Comparison of ENCODE assay signal across 2 cellular contexts in the genomic region with DNA sequence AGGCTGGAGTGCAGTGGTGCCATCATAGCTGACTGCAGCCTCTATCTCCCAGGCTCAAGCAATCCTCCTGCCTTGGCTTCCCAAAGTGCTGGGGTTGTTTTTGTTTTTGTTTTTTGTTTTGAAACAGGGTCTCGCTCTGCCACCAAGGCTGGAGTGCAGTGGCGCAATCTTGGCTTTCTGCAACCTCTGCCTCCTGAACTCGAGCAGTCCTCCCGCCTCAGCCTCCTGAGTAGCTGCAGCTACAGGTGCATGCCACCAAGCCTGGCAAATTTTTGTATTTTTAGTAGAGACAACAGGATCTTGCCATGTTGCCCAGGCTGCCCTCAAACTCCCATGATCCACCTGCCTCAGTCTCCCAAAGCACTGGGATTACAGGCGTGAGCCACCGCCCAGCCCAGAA.
TF ChIP-seq lines count a peak whose summit lies in the region.

No MANE protein-coding gene starts in this region.

TF ChIP-seq in A549, 52 proteins besides CTCF, POLR2A, EP300 and RAD21:
- TF ChIP-seq, protein P1, sequence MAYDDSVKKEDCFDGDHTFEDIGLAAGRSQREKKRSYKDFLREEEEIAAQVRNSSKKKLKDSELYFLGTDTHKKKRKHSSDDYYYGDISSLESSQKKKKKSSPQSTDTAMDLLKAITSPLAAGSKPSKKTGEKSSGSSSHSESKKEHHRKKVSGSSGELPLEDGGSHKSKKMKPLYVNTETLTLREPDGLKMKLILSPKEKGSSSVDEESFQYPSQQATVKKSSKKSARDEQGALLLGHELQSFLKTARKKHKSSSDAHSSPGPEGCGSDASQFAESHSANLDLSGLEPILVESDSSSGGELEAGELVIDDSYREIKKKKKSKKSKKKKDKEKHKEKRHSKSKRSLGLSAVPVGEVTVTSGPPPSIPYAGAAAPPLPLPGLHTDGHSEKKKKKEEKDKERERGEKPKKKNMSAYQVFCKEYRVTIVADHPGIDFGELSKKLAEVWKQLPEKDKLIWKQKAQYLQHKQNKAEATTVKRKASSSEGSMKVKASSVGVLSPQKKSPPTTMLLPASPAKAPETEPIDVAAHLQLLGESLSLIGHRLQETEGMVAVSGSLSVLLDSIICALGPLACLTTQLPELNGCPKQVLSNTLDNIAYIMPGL (CRISPR knock-in tag; IDR thresholded peaks at IDR 0.05; ENCODE audit: borderline replicate concordance), result no peak
- TF ChIP-seq CEBPB (IDR thresholded peaks at IDR 0.05) (no peak), ESRRA (IDR thresholded peaks at IDR 0.05; ENCODE audit: borderline replicate concordance, low read length) (no peak), SREBF2 (IDR thresholded peaks at IDR 0.05) (no peak), RARB (CRISPR knock-in tag; IDR thresholded peaks at IDR 0.05) (no peak), MAFK (IDR thresholded peaks at IDR 0.05; ENCODE audit: partially characterized antibody) (no peak), BHLHE40 (IDR thresholded peaks at IDR 0.05; ENCODE audit: low read depth, low read length) (no peak), ZSCAN20 (CRISPR knock-in tag; IDR thresholded peaks at IDR 0.05) (no peak), EHMT2 (IDR thresholded peaks at IDR 0.05; ENCODE audit: low read depth) (no peak), FOSL2 (IDR thresholded peaks at IDR 0.05) (no peak), FOSL2 (CRISPR knock-in tag; IDR thresholded peaks at IDR 0.05) (no peak), RFX5 (IDR thresholded peaks at IDR 0.05) (no peak), MYC (IDR thresholded peaks at IDR 0.05; ENCODE audit: borderline replicate concordance, low read length) (no peak)
- TF ChIP-seq, protein P2, sequence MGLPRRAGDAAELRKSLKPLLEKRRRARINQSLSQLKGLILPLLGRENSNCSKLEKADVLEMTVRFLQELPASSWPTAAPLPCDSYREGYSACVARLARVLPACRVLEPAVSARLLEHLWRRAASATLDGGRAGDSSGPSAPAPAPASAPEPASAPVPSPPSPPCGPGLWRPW (IDR thresholded peaks at IDR 0.05), result no peak
- TF ChIP-seq, protein P3, sequence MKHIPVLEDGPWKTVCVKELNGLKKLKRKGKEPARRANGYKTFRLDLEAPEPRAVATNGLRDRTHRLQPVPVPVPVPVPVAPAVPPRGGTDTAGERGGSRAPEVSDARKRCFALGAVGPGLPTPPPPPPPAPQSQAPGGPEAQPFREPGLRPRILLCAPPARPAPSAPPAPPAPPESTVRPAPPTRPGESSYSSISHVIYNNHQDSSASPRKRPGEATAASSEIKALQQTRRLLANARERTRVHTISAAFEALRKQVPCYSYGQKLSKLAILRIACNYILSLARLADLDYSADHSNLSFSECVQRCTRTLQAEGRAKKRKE (CRISPR knock-in tag; IDR thresholded peaks at IDR 0.05; ENCODE audit: low read depth), result no peak
- TF ChIP-seq, protein P4, sequence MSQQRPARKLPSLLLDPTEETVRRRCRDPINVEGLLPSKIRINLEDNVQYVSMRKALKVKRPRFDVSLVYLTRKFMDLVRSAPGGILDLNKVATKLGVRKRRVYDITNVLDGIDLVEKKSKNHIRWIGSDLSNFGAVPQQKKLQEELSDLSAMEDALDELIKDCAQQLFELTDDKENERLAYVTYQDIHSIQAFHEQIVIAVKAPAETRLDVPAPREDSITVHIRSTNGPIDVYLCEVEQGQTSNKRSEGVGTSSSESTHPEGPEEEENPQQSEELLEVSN (IDR thresholded peaks at IDR 0.05; ENCODE audit: borderline replicate concordance, low read depth), result no peak

TF ChIP-seq in IMR-90, 13 proteins besides CTCF, POLR2A, EP300 and RAD21:
- no peak for TF ChIP-seq FOS (IDR thresholded peaks at IDR 0.05; ENCODE audit: low read depth, low read length)
- no peak for TF ChIP-seq RCOR1 (IDR thresholded peaks at IDR 0.05; ENCODE audit: insufficient replicate concordance, low read length)
- TF ChIP-seq RFX5 (IDR thresholded peaks at IDR 0.05; ENCODE audit: low read depth, low read length), result no peak
- TF ChIP-seq MAZ (IDR thresholded peaks at IDR 0.05; ENCODE audit: borderline replicate concordance, low read depth, low read length), result no peak
- no peak for TF ChIP-seq SMC3 (IDR thresholded peaks at IDR 0.05; ENCODE audit: low read depth, low read length)
